8 cellular contexts compared by ENCODE assay signal in the genomic region with DNA sequence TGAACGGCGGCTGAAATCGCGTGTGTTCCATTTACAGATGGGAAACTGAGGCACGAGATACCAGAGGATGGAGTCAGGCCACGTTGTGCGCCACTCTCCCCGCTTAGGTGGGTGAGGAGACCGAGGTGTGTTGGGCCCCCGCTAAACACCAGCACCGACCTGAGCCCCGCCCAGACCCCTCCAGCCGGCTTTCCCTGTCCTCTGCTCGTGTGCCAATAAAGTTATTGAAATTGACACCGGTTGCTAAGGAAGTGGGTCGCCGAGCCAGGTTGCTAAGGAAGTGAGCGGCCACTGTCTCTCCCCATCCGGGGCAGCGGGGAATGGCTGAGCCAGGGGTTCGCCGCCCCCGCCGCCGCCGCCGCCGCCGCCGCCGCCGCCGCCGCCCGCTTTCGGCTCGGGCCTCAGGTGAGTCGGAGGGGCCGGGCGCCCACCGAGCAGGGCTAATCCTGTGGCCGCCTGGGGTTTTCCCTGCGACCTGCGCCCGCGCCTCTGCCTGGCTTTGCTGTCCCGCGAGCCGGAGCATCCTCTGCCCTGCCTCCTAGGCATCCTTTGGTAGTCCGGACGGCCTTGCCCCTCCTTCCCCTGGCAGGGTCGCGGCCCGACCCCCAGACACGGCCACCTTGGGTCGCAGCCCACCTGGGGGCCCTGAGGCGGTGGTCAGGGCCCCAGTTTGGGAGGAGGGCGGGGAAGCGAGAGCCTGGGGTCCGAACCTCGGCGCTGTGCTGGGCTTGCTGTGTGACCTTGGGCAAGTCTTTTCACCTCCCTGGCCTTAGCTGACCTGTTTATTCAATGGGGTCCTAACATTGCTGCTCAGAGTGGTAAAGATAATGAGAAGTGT. TPM values are rescaled to one million over a fixed set of nuclear protein-coding genes. Genes with fewer than 3 reads are reported as not detected.
DNase-seq lines count a peak whose midpoint lies in the region; ATAC-seq and TF ChIP-seq lines count a peak whose summit lies in the region.

A gene (plus strand): TSS at position 291 of the 838 bp plus-strand sequence. CDS start 32,127 bp downstream, outside the sequence.

- peak; percentile 62 for DNase-seq in AG04450 (ENCODE audit: low read depth, low spot score)
- DNase-seq in NCI-H446 (lab: John Stamatoyannopoulos, UW) = peak; percentile 87 to 94
- DNase-seq in activated CD4-positive, CD25-positive, alpha-beta regulatory T cell treated with anti-CD3 and anti-CD28 coated beads, Interleukin-2, amount 50 U/mL, for 72 hours = peak; percentile 79
- peak; percentile 86 for DNase-seq in cerebellar cortex (ENCODE audit: low spot score)
- DNase-seq in islet precursor cell = peak; percentile 92
- DNase-seq in stimulated activated CD4-positive, alpha-beta T cell treated with anti-CD3 and anti-CD28 coated beads, Interleukin-12 subunit alpha, Interleukin-12 subunit beta, amount 100 ng/mL, for 24 hours (ENCODE audit: low read depth in 2 of 2) = peak; percentile 81 to 83

- POLR2A ChIA-PET in AG04450 (lab: Yijun Ruan, JAX) = no interaction called here

- in situ Hi-C loops in GM18951 (cut with MboI; ENCODE audit: low sequenced_read_pairs, unreplicated experiment) = no loop called here

- peak; percentile 76 for ATAC-seq in HG03342 (IDR thresholded peaks at IDR 0.05; ENCODE audit: unreplicated experiment)

- peak; percentile 52 for TF ChIP-seq POLR2A in GM18951 (IDR thresholded peaks at IDR 0.05; ENCODE audit: extremely low read depth, insufficient read depth, insufficient read length)

- TF ChIP-seq CTCF in AG04450 (IDR thresholded peaks at IDR 0.05; ENCODE audit: low read depth, low read length) = no peak

- H3K4me3 ChIP-seq in AG04450 (ENCODE audit: low read depth, low read length) = peak within 1 kb of the TSS; percentile 95

- H3K27me3 ChIP-seq in AG04450 (ENCODE audit: control insufficient read depth, insufficient read depth, low read length) = peaks cover 6% of the 10 kb centered on the region

- H3K9me3 ChIP-seq in AG04450 (ENCODE audit: control insufficient read depth, insufficient read depth, low read length) = peaks cover 3% of the 10 kb centered on the region

- CTCF ChIA-PET in AG04450 (lab: Charles Lee) = no interaction called here

- no peak within 1 kb of the TSS for H3K27ac ChIP-seq in AG04450 (ENCODE audit: low read depth, low read length)

RNA-seq across cellular contexts. Expression of the gene that starts here (rescaled TPM):
- 28.7 and 30.5 TPM in 2 replicates for polyA plus RNA-seq in AG04450 (2011; rRNA removed)
- polyA minus RNA-seq in AG04450 (2011; rRNA and poly(A)+ RNA removed) = 23.4 and 25.2 TPM in 2 replicates
